In genomic region chr3:46214751-46215352, GRCh38 we compare ENCODE assay signal across 9 cellular contexts. TPM values are rescaled to one million over a fixed set of nuclear protein-coding genes. Genes with fewer than 3 reads are reported as not detected.
A peak's percentile ranks its signal among the peaks of the same experiment; 100 is the strongest.
DNase-seq lines count a peak whose midpoint lies in the region; ATAC-seq and TF ChIP-seq lines count a peak whose summit lies in the region.
"Had no signal": no experiment of that assay in that cellular context is flagged by ENCODE, and none has a peak within 500 bp of the region (broad histone marks: within the 10 kb centered on the region; RNA-seq: fewer than 3 reads in every experiment).

No MANE protein-coding gene starts in this region.

- TF ChIP-seq CTCF in mammary epithelial cell (conservative IDR thresholded peaks at IDR 0.05 in 1 of 2, IDR thresholded peaks at IDR 0.05 in 1 of 2; ENCODE audit: extremely low read depth in 1 of 2, insufficient read depth in 1 of 2, low read depth in 1 of 2, low read length in 2 of 2) (peak; percentile 37 to 57), smooth muscle cell (IDR thresholded peaks at IDR 0.05; ENCODE audit: borderline replicate concordance, insufficient read depth, poor library complexity, severe bottlenecking) (peak; percentile 23)

- no peak overlapping the region for H3K27ac ChIP-seq in mammary epithelial cell (ENCODE audit: insufficient read depth, low read depth, low read length)
- no peak overlapping the region for H3K27ac ChIP-seq in smooth muscle cell (ENCODE audit: low read depth)

- H3K9ac ChIP-seq in mammary epithelial cell (ENCODE audit: insufficient read depth, low read length) (no peak overlapping the region), smooth muscle cell (ENCODE audit: low read depth) (no peak overlapping the region)

- H3K79me2 ChIP-seq in mammary epithelial cell (ENCODE audit: insufficient read depth, low read length) (no peaks in the 10 kb centered on the region), smooth muscle cell (ENCODE audit: low read depth) (no peaks in the 10 kb centered on the region)

- no peaks in the 10 kb centered on the region for H3K9me3 ChIP-seq in mammary epithelial cell (replicated peaks; ENCODE audit: insufficient read depth, low read length)
- no peaks in the 10 kb centered on the region for H3K9me3 ChIP-seq in smooth muscle cell (replicated peaks; ENCODE audit: low read depth)
- H3K9me3 ChIP-seq: Caco-2 had no signal

- H4K20me1 ChIP-seq in mammary epithelial cell (ENCODE audit: insufficient read depth, low read length): no peaks in the 10 kb centered on the region
- no peaks in the 10 kb centered on the region for H4K20me1 ChIP-seq in smooth muscle cell (ENCODE audit: low read depth)

- peaks cover 2% of the 10 kb centered on the region for H3K4me1 ChIP-seq in mammary epithelial cell (ENCODE audit: insufficient read depth, low read length)
- H3K4me1 ChIP-seq in smooth muscle cell (ENCODE audit: low read depth): no peaks in the 10 kb centered on the region

- ATAC-seq in GM21786 (IDR thresholded peaks at IDR 0.05; ENCODE audit: unreplicated experiment): no peak

- dilution Hi-C loops in mammary epithelial cell (cut with HindIII; ENCODE audit: low sequenced_read_pairs): loop anchor here (5.0 kb wide), 1 partner anchor 32 kb away; no protein-coding TSS in a partner anchor

- BruUV-seq in mammary epithelial cell (replicated peaks; lab: Mats Ljungman, UMichigan): no TSS peak

- in situ Hi-C loops in mammary epithelial cell (cut with MboI; ENCODE audit: low sequenced_read_pairs in 2 of 2): loop anchor here in 1 of 2 donors (10.0 to 25.0 kb wide), 2 partner anchors 160 to 278 kb away; partner anchors contain the start of genes CCR5 and CXCR6

- H3K27me3 ChIP-seq in mammary epithelial cell (ENCODE audit: insufficient read depth, low read length): no peaks in the 10 kb centered on the region
- H3K27me3 ChIP-seq in smooth muscle cell (ENCODE audit: low read depth): peaks cover 6% of the 10 kb centered on the region

- H3K36me3 ChIP-seq in mammary epithelial cell (ENCODE audit: insufficient read depth, low read length) (no peaks in the 10 kb centered on the region), smooth muscle cell (ENCODE audit: low read depth) (no peaks in the 10 kb centered on the region)

- no peak overlapping the region for H2AFZ ChIP-seq in mammary epithelial cell (ENCODE audit: low read depth, low read length)
- H2AFZ ChIP-seq in smooth muscle cell (ENCODE audit: low read depth): no peak overlapping the region

- H3K4me3 Mint-ChIP-seq in activated CD4-positive, alpha-beta T cell treated with anti-CD3 and anti-CD28 coated beads, Interleukin-2, amount 10 ng/mL, durations not matched to agents 7 days and 5 days: no peak overlapping the region

- POLR2A ChIA-PET in activated CD4-positive, alpha-beta T cell treated with anti-CD3 and anti-CD28 coated beads, Interleukin-2, amount 10 ng/mL, durations not matched to agents 7 days and 5 days (lab: Charles Lee): no interaction called here

- H3K4me3 ChIP-seq in mammary epithelial cell (replicated peaks in 1 of 3; ENCODE audit: insufficient read depth in 1 of 3, low read depth in 2 of 3, low read length in 3 of 3) (no peak overlapping the region), smooth muscle cell (no peak overlapping the region)

- H3F3A ChIP-seq in smooth muscle cell (ENCODE audit: low read depth): no peaks in the 10 kb centered on the region

- H3K27me3 Mint-ChIP-seq in activated CD4-positive, alpha-beta T cell treated with anti-CD3 and anti-CD28 coated beads, Interleukin-2, amount 10 ng/mL, durations not matched to agents 7 days and 5 days: peaks cover 18% of the 10 kb centered on the region

- H3K4me2 ChIP-seq in mammary epithelial cell (ENCODE audit: insufficient read depth, low read depth, low read length) (no peak overlapping the region), smooth muscle cell (no peak overlapping the region)

- 100% methylated on average over 1 of the region's 1 CpG for WGBS in mammary epithelial cell (ENCODE audit: low coverage, missing lambda C conversion rate)
- 73% methylated on average over 1 of the region's 1 CpG for WGBS in smooth muscle cell (ENCODE audit: low lambda C conversion rate)

- peaks cover 13% of the 10 kb centered on the region for H3K36me3 Mint-ChIP-seq in activated CD4-positive, alpha-beta T cell treated with anti-CD3 and anti-CD28 coated beads, Interleukin-2, amount 10 ng/mL, durations not matched to agents 7 days and 5 days (ENCODE audit: low read depth)

- CTCF ChIA-PET in activated CD4-positive, alpha-beta T cell treated with anti-CD3 and anti-CD28 coated beads, Interleukin-2, amount 10 ng/mL, durations not matched to agents 7 days and 5 days (lab: Charles Lee): interaction anchor here (0.8 to 4.4 kb wide), 13 partner anchors 11 to 276 kb away, joined by 3 to 39 read pairs (median 4); partner anchors contain the start of gene CCR5
- CTCF ChIA-PET in mammary epithelial cell (lab: Charles Lee; ENCODE audit: low non-redundant PET): no interaction called here

- peak; percentile 23 for DNase-seq in activated CD4-positive, alpha-beta T cell treated with anti-CD3 and anti-CD28 coated beads for 48 hours
- no peak for DNase-seq in activated CD4-positive, alpha-beta T cell treated with anti-CD3 and anti-CD28 coated beads, Interleukin-2, amount 10 ng/mL, durations not matched to agents 7 days and 5 days
- peak; percentile 36 to 47 for DNase-seq in NCI-H187 (lab: John Stamatoyannopoulos, UW)
- no peak for DNase-seq in mammary epithelial cell
- no peak for DNase-seq in smooth muscle cell (lab: John Stamatoyannopoulos, UW; ENCODE audit: unreplicated experiment)
- DNase-seq in activated T-cell treated with anti-CD3 and anti-CD28 coated beads for 4 hours: no peak
- no peak for DNase-seq in AG20443 (ENCODE audit: low spot score)

- intact Hi-C loops in mammary epithelial cell (cut with micrococcal nuclease): loop anchor here (1.0 kb wide), 2 partner anchors 157 to 227 kb away; no protein-coding TSS in a partner anchor

- H3K9me3 Mint-ChIP-seq in activated CD4-positive, alpha-beta T cell treated with anti-CD3 and anti-CD28 coated beads, Interleukin-2, amount 10 ng/mL, durations not matched to agents 7 days and 5 days: peaks cover 14% of the 10 kb centered on the region

- no peak overlapping the region for H3K27ac Mint-ChIP-seq in activated CD4-positive, alpha-beta T cell treated with anti-CD3 and anti-CD28 coated beads, Interleukin-2, amount 10 ng/mL, durations not matched to agents 7 days and 5 days

- peaks cover 23% of the 10 kb centered on the region for H3K4me1 Mint-ChIP-seq in activated CD4-positive, alpha-beta T cell treated with anti-CD3 and anti-CD28 coated beads, Interleukin-2, amount 10 ng/mL, durations not matched to agents 7 days and 5 days

RNA-seq across cellular contexts. Expression of gene CCR1, which starts 6.7 kb away (rescaled TPM):
- total RNA-seq in activated CD4-positive, alpha-beta T cell treated with anti-CD3 and anti-CD28 coated beads, Interleukin-2, amount 10 ng/mL, durations not matched to agents 7 days and 5 days: 1 to 10 TPM; 6.4 to 6.6 TPM
- total RNA-seq in mammary epithelial cell (not detected), smooth muscle cell (0.76 TPM in 1 of 2 replicates, not detected in the other)
- polyA plus RNA-seq in mammary epithelial cell (0.01 TPM), smooth muscle cell (0.19 TPM in 1 of 2 replicates, not detected in the other)
- not detected for polyA minus RNA-seq in mammary epithelial cell

RNA-seq across cellular contexts. Expression of gene CCR3, which starts 27.4 kb away (rescaled TPM):
- not detected for total RNA-seq in activated CD4-positive, alpha-beta T cell treated with anti-CD3 and anti-CD28 coated beads, Interleukin-2, amount 10 ng/mL, durations not matched to agents 7 days and 5 days
- total RNA-seq in mammary epithelial cell (under 1 TPM in 1 of 2 donors, not detected in 1; 0.19 TPM), smooth muscle cell (not detected in 2 replicates)
- polyA plus RNA-seq in mammary epithelial cell (not detected), smooth muscle cell (not detected in 2 replicates)
- not detected for polyA minus RNA-seq in mammary epithelial cell

Comparison
In these comparisons a context has a peak if more than half of its experiments do, and no peak if none do; other contexts are left out.
1. DNase-seq: peak in activated CD4-positive, alpha-beta T cell treated with anti-CD3 and anti-CD28 coated beads for 48 hours (single experiment) and NCI-H187 (2 of 2); none in activated CD4-positive, alpha-beta T cell treated with anti-CD3 and anti-CD28 coated beads, Interleukin-2, amount 10 ng/mL, durations not matched to agents 7 days and 5 days (single experiment), mammary epithelial cell (single experiment), smooth muscle cell (single experiment), activated T-cell treated with anti-CD3 and anti-CD28 coated beads for 4 hours (single experiment) and AG20443 (single experiment).